In the genomic region with DNA sequence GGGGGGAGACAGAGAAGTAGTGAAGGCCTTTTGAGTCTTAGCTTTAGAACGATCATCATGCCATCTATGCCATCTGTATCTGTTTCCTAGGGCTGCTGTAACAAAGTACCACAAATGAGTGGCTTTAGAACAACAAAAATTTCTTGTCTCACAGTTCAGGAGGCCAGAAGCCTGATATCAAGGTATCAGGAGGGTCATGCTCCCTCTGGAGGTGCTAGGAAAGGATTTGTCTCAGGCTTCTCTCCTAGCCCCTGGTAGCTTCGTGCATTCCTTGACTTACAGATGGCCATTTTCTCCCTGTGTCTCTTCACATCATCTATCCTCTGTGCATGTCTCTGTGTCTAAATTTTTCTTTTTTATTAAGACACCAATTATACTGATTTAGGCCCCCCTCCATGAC, we compare ENCODE assay signal across 28 cellular contexts. TPM values are rescaled to one million over a fixed set of nuclear protein-coding genes. Genes with fewer than 3 reads are reported as not detected.
DNase-seq lines count a peak whose midpoint lies in the region; ATAC-seq, FAIRE-seq and TF ChIP-seq lines count a peak whose summit lies in the region.
"Had no signal": no experiment of that assay in that cellular context is flagged by ENCODE, and none has a peak within 500 bp of the region (broad histone marks: within the 10 kb centered on the region; RNA-seq: fewer than 3 reads in every experiment).

No MANE protein-coding gene starts in this region.

- H2AFZ ChIP-seq in K562 (ENCODE audit: low read depth, low read length), result no peak overlapping the region

- H3K36me3 Mint-ChIP-seq in HFFc6 (ENCODE audit: low read depth), result peaks cover 3% of the 10 kb centered on the region; the same call in 1 of the 2 replicates

- BruUV-seq in K562 (replicated peaks; lab: Mats Ljungman, UMichigan), result no TSS peak

- in situ Hi-C loops in K562 (cut with MboI), result no loop called here

- H3K4me3 Mint-ChIP-seq in HFFc6, result no peak overlapping the region
- H3K4me3 Mint-ChIP-seq: CD8-positive, alpha-beta memory T cell had no signal

- no peaks in the 10 kb centered on the region for H3K9me3 ChIP-seq in HEK293 (ENCODE audit: control insufficient read depth, insufficient read depth, low read depth, low read length)
- no peaks in the 10 kb centered on the region for H3K9me3 ChIP-seq in K562 (replicated peaks; ENCODE audit: control insufficient read depth, insufficient read depth, low read depth, low read length)
- H3K9me3 ChIP-seq in neutrophil, result no peaks in the 10 kb centered on the region
- H3K9me3 ChIP-seq: A549, BE2C, BLaER1 had no signal

- no peak for TF ChIP-seq CTCF in HEK293 (tag by site-specific recombination; IDR thresholded peaks at IDR 0.05)
- TF ChIP-seq CTCF in K562 (IDR thresholded peaks at IDR 0.05 in 2 of 3, conservative IDR thresholded peaks at IDR 0.05 in 1 of 3; ENCODE audit: insufficient read depth in 2 of 3, low read depth in 1 of 3, low read length in 3 of 3), result no peak
- no peak for TF ChIP-seq CTCF in neutrophil (IDR thresholded peaks at IDR 0.05)
- no peak for TF ChIP-seq CTCF in HFFc6 (IDR thresholded peaks at IDR 0.05)

- H3K4me1 ChIP-seq in HEK293 (ENCODE audit: control insufficient read depth, insufficient read depth, low read length) (no peaks in the 10 kb centered on the region), K562 (replicated peaks in 1 of 2; ENCODE audit: control insufficient read depth in 2 of 2, insufficient read depth in 2 of 2, low read length in 2 of 2) (0 out of 5 replicates have a peak, but pooled peaks cover 0 to 2% of the 10 kb centered on the region in 2 experiments), neutrophil (ENCODE audit: control insufficient read depth in 1 of 2, insufficient read depth in 1 of 2, low read depth in 1 of 2, low read length in 1 of 2) (peaks cover 79 to 81% of the 10 kb centered on the region in 2 experiments)
- H3K4me1 ChIP-seq: BE2C, BLaER1 had no signal

- no peaks in the 10 kb centered on the region for H4K20me1 ChIP-seq in K562 (replicated peaks; ENCODE audit: control insufficient read depth, insufficient read depth, low read length)
- H4K20me1 ChIP-seq: BLaER1 had no signal

- TF ChIP-seq RAD21 in K562 (CRISPR knock-in tag; conservative IDR thresholded peaks at IDR 0.05 in 1 of 2, IDR thresholded peaks at IDR 0.05 in 1 of 2), result no peak

- H3K9me1 ChIP-seq in K562 (ENCODE audit: control insufficient read depth, insufficient read depth, low read length), result no peaks in the 10 kb centered on the region

- H3K79me2 ChIP-seq in K562 (ENCODE audit: control insufficient read depth, insufficient read depth, low read length), result peaks cover 4% of the 10 kb centered on the region; the same call in 1 of the 3 replicates

- H3K27ac Mint-ChIP-seq in HFFc6, result no peak overlapping the region
- H3K27ac Mint-ChIP-seq: CD8-positive, alpha-beta memory T cell had no signal

- H3K4me3 ChIP-seq in HEK293 (ENCODE audit: low read depth, low read length), result no peak overlapping the region
- H3K4me3 ChIP-seq in K562, result no peak overlapping the region
- no peak overlapping the region for H3K4me3 ChIP-seq in neutrophil (ENCODE audit: low read depth in 1 of 2, low read length in 1 of 2)
- H3K4me3 ChIP-seq: A549, BLaER1, GM12878 had no signal

- peak; percentile 23; the same call in 1 of the 3 replicates for ATAC-seq in K562
- no peak for ATAC-seq in GM19452 (IDR thresholded peaks at IDR 0.05; ENCODE audit: unreplicated experiment)
- ATAC-seq: A549 had no signal

- H3K27me3 Mint-ChIP-seq in HFFc6 (ENCODE audit: insufficient read depth), result peaks cover 4% of the 10 kb centered on the region; the same call in 1 of the 2 replicates
- H3K27me3 Mint-ChIP-seq: CD4-positive, alpha-beta memory T cell had no signal

- H3K4me1 Mint-ChIP-seq in HFFc6 (ENCODE audit: low read depth), result peaks cover 20% of the 10 kb centered on the region

- DNase-seq in K562 (ENCODE audit: extremely low read depth in 1 of 4, low spot score in 3 of 4), result no peak
- peak; percentile 10 for DNase-seq in islet precursor cell
- DNase-seq in HFFc6, result no peak
- no peak for DNase-seq in NCI-H1105 (lab: John Stamatoyannopoulos, UW)
- DNase-seq: BE2C; C1 segment of cervical spinal cord; CD4-positive, alpha-beta memory T cell; CD4-positive, CD25-positive, alpha-beta regulatory T cell; CD8-positive, alpha-beta memory T cell; COR-L47; DMS 273 treated with DMSO at 0.1 percent for 48 hours; DMS153; DMS53; DMS79; DND-41; EL; GDM1 had no signal

- no peak for TF ChIP-seq EP300 in K562 (IDR thresholded peaks at IDR 0.05; ENCODE audit: low read length)

- CTCF ChIA-PET in HEK293 (lab: Yijun Ruan, JAX) (no interaction called here), K562 (lab: Yijun Ruan, JAX; ENCODE audit: low intra/inter-chr PET ratio) (no interaction called here)

- H3K27me3 ChIP-seq in K562 (ENCODE audit: control insufficient read depth in 2 of 2, insufficient read depth in 2 of 2, low read length in 2 of 2) (no peaks in the 10 kb centered on the region), neutrophil (no peaks in the 10 kb centered on the region)

- no peaks in the 10 kb centered on the region for H3K9me3 Mint-ChIP-seq in HFFc6
- H3K9me3 Mint-ChIP-seq: CD14-positive monocyte; CD4-positive, alpha-beta memory T cell; CD4-positive, CD25-positive, alpha-beta regulatory T cell; CD8-positive, alpha-beta memory T cell had no signal

- intact Hi-C loops in K562 (cut with micrococcal nuclease), result no loop called here

- no peak for TF ChIP-seq POLR2A in K562 (conservative IDR thresholded peaks at IDR 0.05)

- FAIRE-seq in K562 (lab: Jason Lieb, UNC), result no peak
- FAIRE-seq: A549, GM12878, GM12892, GM18507 had no signal

- H3K27ac ChIP-seq in HEK293 (ENCODE audit: extremely low read depth, low read depth, low read length) (no peak overlapping the region), K562 (ENCODE audit: extremely low read depth, low read depth, low read length) (no peak overlapping the region), neutrophil (peak overlapping the region; percentile 10)
- H3K27ac ChIP-seq: 22Rv1, A549, BLaER1 had no signal

- no peak overlapping the region for H3K9ac ChIP-seq in K562 (ENCODE audit: insufficient read depth in 1 of 2, low read depth in 2 of 2, low read length in 2 of 2)
- H3K9ac ChIP-seq: BLaER1 had no signal

- no peak overlapping the region for H3K4me2 ChIP-seq in K562 (ENCODE audit: insufficient read depth, low read length)
- H3K4me2 ChIP-seq: A549, BLaER1 had no signal

- H3K36me3 ChIP-seq in HEK293 (ENCODE audit: control insufficient read depth in 2 of 2, insufficient read depth in 1 of 2, low read length in 2 of 2) (no peaks in the 10 kb centered on the region), K562 (ENCODE audit: control insufficient read depth, insufficient read depth, low read length) (no peaks in the 10 kb centered on the region), neutrophil (peaks cover 14% of the 10 kb centered on the region)
- H3K36me3 ChIP-seq: BE2C, BLaER1 had no signal

- POLR2A ChIA-PET in HEK293 (lab: Yijun Ruan, JAX) (no interaction called here), K562 (lab: Yijun Ruan, JAX) (no interaction called here)

- WGBS in K562 (ENCODE audit: insufficient coverage, low coverage, missing lambda C conversion rate), result 41% methylated on average over 2 of the region's 2 CpGs

RNA-seq across cellular contexts. Expression of a gene that starts 5.2 kb away (rescaled TPM):
- 3.9 and 8.2 TPM in 2 replicates for total RNA-seq in K562 (2011; cell fraction: chromatin; rRNA removed; ENCODE audit: low replicate concordance)
- total RNA-seq in K562 (2011; cell fraction: nucleolus; rRNA removed), result 3.3 and 3.8 TPM in 2 replicates
- 4.4 and 4.8 TPM in 2 replicates for total RNA-seq in K562 (2011; cell fraction: nucleoplasm; rRNA removed)
- 3.5 and 3.9 TPM in 2 replicates for total RNA-seq in K562 (2014; rRNA removed)
- 7.3 and 9.0 TPM in 2 replicates for total RNA-seq in K562 (2014; rRNA removed; fragmentation: Illumina TruSeq; extraction: Trizol)
- total RNA-seq in K562 (2015; rRNA removed; fragmentation: Illumina TruSeq; extraction: Trizol), result 6.0 and 6.3 TPM in 2 replicates
- total RNA-seq in K562 (2021), result 5.2 and 5.9 TPM in 2 replicates
- 3.5 and 7.4 TPM in 2 replicates for polyA plus RNA-seq in K562 (2011; rRNA removed)
- 2.6 and 3.0 TPM in 2 replicates for polyA plus RNA-seq in K562 (2011; cell fraction: cytosol; rRNA removed)
- polyA plus RNA-seq in K562 (2011; cell fraction: nucleus; rRNA removed), result 1.1 and 1.6 TPM in 2 replicates
- 3.7 and 5.6 TPM in 2 replicates for polyA plus RNA-seq in K562 (2012)
- 7.4 and 8.3 TPM in 2 replicates for polyA plus RNA-seq in K562 (2014; fragmentation: Illumina TruSeq; extraction: Trizol)
- polyA plus RNA-seq in K562 (2014; fragmentation: Nextera tagmentation; extraction: Ambion mirVana), result 1 to 10 TPM; 3.7 to 4.1 TPM
- 4.5 and 5.8 TPM in 2 replicates for polyA plus RNA-seq in K562 (2014; rRNA removed)
- polyA minus RNA-seq in K562 (2011; rRNA and poly(A)+ RNA removed), result 5.4 and 9.9 TPM in 2 replicates
- 2.6 and 5.0 TPM in 2 replicates for polyA minus RNA-seq in K562 (2011; cell fraction: cytosol; rRNA and poly(A)+ RNA removed)
- polyA minus RNA-seq in K562 (2011; cell fraction: nucleus; rRNA and poly(A)+ RNA removed), result 1.3 and 1.6 TPM in 2 replicates
- 1 to 10 TPM; 1.4 to 3.7 (median 3.4) TPM for total RNA-seq in HFFc6 (2021; fragmentation: NEBNext Ultra II Directional; extraction: Animal tissue kit (Norgen Biotek cat#: 25700))
- total RNA-seq: G401 had no signal

RNA-seq across cellular contexts. Expression of a gene that starts 11.3 kb away (rescaled TPM):
- 455 and 632 TPM in 2 replicates for total RNA-seq in K562 (2011; cell fraction: chromatin; rRNA removed; ENCODE audit: low replicate concordance)
- 1,125 and 1,211 TPM in 2 replicates for total RNA-seq in K562 (2011; cell fraction: nucleolus; rRNA removed)
- total RNA-seq in K562 (2011; cell fraction: nucleoplasm; rRNA removed), result 1,524 and 2,774 TPM in 2 replicates
- total RNA-seq in K562 (2014; rRNA removed), result 5,204 and 7,963 TPM in 2 replicates
- total RNA-seq in K562 (2014; rRNA removed; fragmentation: Illumina TruSeq; extraction: Trizol), result 3,395 and 3,802 TPM in 2 replicates
- 4,310 and 4,463 TPM in 2 replicates for total RNA-seq in K562 (2015; rRNA removed; fragmentation: Illumina TruSeq; extraction: Trizol)
- total RNA-seq in K562 (2021), result 2,342 and 2,650 TPM in 2 replicates
- polyA plus RNA-seq in K562 (2011; rRNA removed), result 6,044 and 6,139 TPM in 2 replicates
- 329 and 533 TPM in 2 replicates for polyA plus RNA-seq in K562 (2011; cell fraction: cytosol; rRNA removed)
- 2,322 and 3,371 TPM in 2 replicates for polyA plus RNA-seq in K562 (2011; cell fraction: nucleus; rRNA removed)
- 4,656 and 6,426 TPM in 2 replicates for polyA plus RNA-seq in K562 (2012)
- polyA plus RNA-seq in K562 (2014; fragmentation: Illumina TruSeq; extraction: Trizol), result 4,091 and 6,277 TPM in 2 replicates
- polyA plus RNA-seq in K562 (2014; fragmentation: Nextera tagmentation; extraction: Ambion mirVana), result 1,000 to 10,000 TPM; 2,628 to 3,207 TPM
- 4,956 and 6,483 TPM in 2 replicates for polyA plus RNA-seq in K562 (2014; rRNA removed)
- polyA minus RNA-seq in K562 (2011; rRNA and poly(A)+ RNA removed), result 3,539 and 4,030 TPM in 2 replicates
- 984 and 1,025 TPM in 2 replicates for polyA minus RNA-seq in K562 (2011; cell fraction: cytosol; rRNA and poly(A)+ RNA removed)
- 350 and 581 TPM in 2 replicates for polyA minus RNA-seq in K562 (2011; cell fraction: nucleus; rRNA and poly(A)+ RNA removed)
- total RNA-seq in HFFc6 (2021; fragmentation: NEBNext Ultra II Directional; extraction: Animal tissue kit (Norgen Biotek cat#: 25700)), result 1,000 to 10,000 TPM in 4 of 6 experiments, 100 to 1,000 TPM in 2; 854 to 1,142 (median 1,034) TPM

RNA-seq across cellular contexts. Expression of a gene that starts 48.2 kb away (rescaled TPM):
- 53.7 and 136 TPM in 2 replicates for total RNA-seq in K562 (2011; cell fraction: chromatin; rRNA removed; ENCODE audit: low replicate concordance)
- total RNA-seq in K562 (2011; cell fraction: nucleolus; rRNA removed), result 22.5 and 33.7 TPM in 2 replicates
- 64.7 and 85.0 TPM in 2 replicates for total RNA-seq in K562 (2011; cell fraction: nucleoplasm; rRNA removed)
- total RNA-seq in K562 (2014; rRNA removed) (38.9 and 84.0 TPM in 2 replicates), K562 (2014; rRNA removed; fragmentation: Illumina TruSeq; extraction: Trizol) (63.8 and 83.6 TPM in 2 replicates), K562 (2015; rRNA removed; fragmentation: Illumina TruSeq; extraction: Trizol) (53.1 and 62.5 TPM in 2 replicates), K562 (2021) (47.9 and 51.4 TPM in 2 replicates)
- polyA plus RNA-seq in K562 (2011; rRNA removed) (43.7 and 45.5 TPM in 2 replicates), K562 (2014; fragmentation: Illumina TruSeq; extraction: Trizol) (75.2 and 76.5 TPM in 2 replicates), K562 (2014; fragmentation: Nextera tagmentation; extraction: Ambion mirVana) (10 to 100 TPM; 24.5 to 37.3 TPM), K562 (2014; rRNA removed) (44.8 and 47.2 TPM in 2 replicates)
- polyA plus RNA-seq in K562 (2011; cell fraction: cytosol; rRNA removed), result 9.0 and 21.8 TPM in 2 replicates
- 54.8 and 56.8 TPM in 2 replicates for polyA plus RNA-seq in K562 (2011; cell fraction: nucleus; rRNA removed)
- polyA plus RNA-seq in K562 (2012), result 27.2 and 43.0 TPM in 2 replicates
- 68.4 and 94.3 TPM in 2 replicates for polyA minus RNA-seq in K562 (2011; rRNA and poly(A)+ RNA removed)
- polyA minus RNA-seq in K562 (2011; cell fraction: cytosol; rRNA and poly(A)+ RNA removed), result 34.6 and 34.9 TPM in 2 replicates
- 28.3 and 39.3 TPM in 2 replicates for polyA minus RNA-seq in K562 (2011; cell fraction: nucleus; rRNA and poly(A)+ RNA removed)
- 100 to 1,000 TPM in 1 of 6 experiments, 10 to 100 TPM in 5; 81.7 to 103 (median 88.3) TPM for total RNA-seq in HFFc6 (2021; fragmentation: NEBNext Ultra II Directional; extraction: Animal tissue kit (Norgen Biotek cat#: 25700))
